In the genomic region with DNA sequence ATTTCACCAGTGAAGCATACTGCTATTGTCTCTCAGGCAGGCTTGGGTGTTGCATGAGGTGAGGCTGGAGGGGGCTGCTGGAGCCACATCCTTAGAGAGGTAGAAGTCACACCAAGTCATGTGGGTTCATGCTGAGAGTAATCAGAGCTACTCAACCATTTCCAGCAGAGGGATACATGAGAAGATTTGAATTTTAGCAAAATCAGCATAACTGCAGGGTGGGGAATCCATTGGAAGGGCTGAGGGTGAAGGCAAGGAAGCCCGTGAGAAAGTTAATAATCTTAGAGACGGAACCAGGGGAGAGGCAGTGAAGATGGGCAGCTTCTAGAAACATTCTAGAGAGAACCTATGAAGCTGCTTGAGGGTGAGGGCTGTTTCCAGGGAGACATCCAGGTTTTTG, we compare ENCODE assay signal across 16 cellular contexts.
DNase-seq lines count a peak whose midpoint lies in the region; ATAC-seq, FAIRE-seq and TF ChIP-seq lines count a peak whose summit lies in the region.
"Had no signal": no experiment of that assay in that cellular context is flagged by ENCODE, and none has a peak within 500 bp of the region (broad histone marks: within the 10 kb centered on the region; RNA-seq: fewer than 3 reads in every experiment).

No MANE protein-coding gene starts in this region.

- no peak for TF ChIP-seq CTCF in HepG2 (CRISPR knock-in tag; IDR thresholded peaks at IDR 0.05)
- no peak for TF ChIP-seq CTCF in right lobe of liver (IDR thresholded peaks at IDR 0.05)
- no peak for TF ChIP-seq CTCF in hepatocyte (IDR thresholded peaks at IDR 0.05; ENCODE audit: poor library complexity)
- no peak for TF ChIP-seq CTCF in smooth muscle cell (IDR thresholded peaks at IDR 0.05; ENCODE audit: borderline replicate concordance, insufficient read depth, poor library complexity, severe bottlenecking)

- no peaks in the 10 kb centered on the region for H4K20me1 ChIP-seq in HepG2 (ENCODE audit: insufficient read depth, low read length)
- H4K20me1 ChIP-seq in hepatocyte (ENCODE audit: insufficient read depth, poor library complexity, severe bottlenecking), result no peaks in the 10 kb centered on the region
- no peaks in the 10 kb centered on the region for H4K20me1 ChIP-seq in smooth muscle cell (ENCODE audit: low read depth)

- H3K4me2 ChIP-seq in HepG2 (ENCODE audit: low read depth, low read length), result no peak overlapping the region
- H3K4me2 ChIP-seq in hepatocyte, result no peak overlapping the region
- no peak overlapping the region for H3K4me2 ChIP-seq in smooth muscle cell
- H3K4me2 ChIP-seq: GM23338 had no signal

- ATAC-seq in HepG2 (no peak), right lobe of liver (no peak)
- ATAC-seq: GM23338 had no signal

- POLR2A ChIA-PET in HepG2 (lab: Yijun Ruan, JAX), result no interaction called here

- H3K4me1 ChIP-seq in HepG2 (ENCODE audit: insufficient read depth, low read length) (no peaks in the 10 kb centered on the region), right lobe of liver (no peaks in the 10 kb centered on the region), hepatocyte (ENCODE audit: insufficient read depth) (no peaks in the 10 kb centered on the region), smooth muscle cell (ENCODE audit: low read depth) (no peaks in the 10 kb centered on the region)
- H3K4me1 ChIP-seq: HAP-1 had no signal

- H3K36me3 ChIP-seq in HepG2 (replicated peaks in 1 of 2; ENCODE audit: control insufficient read depth in 1 of 2, insufficient read depth in 2 of 2, low read length in 2 of 2), result no peaks in the 10 kb centered on the region
- no peaks in the 10 kb centered on the region for H3K36me3 ChIP-seq in right lobe of liver
- H3K36me3 ChIP-seq in hepatocyte (replicated peaks; ENCODE audit: insufficient read depth, low read depth), result no peaks in the 10 kb centered on the region
- H3K36me3 ChIP-seq in smooth muscle cell (ENCODE audit: low read depth), result no peaks in the 10 kb centered on the region
- H3K36me3 ChIP-seq: HAP-1 had no signal

- no peaks in the 10 kb centered on the region for H3F3A ChIP-seq in smooth muscle cell (ENCODE audit: low read depth)

- CTCF ChIA-PET in HepG2 (lab: Yijun Ruan, JAX; ENCODE audit: low intra/inter-chr PET ratio, low total read pairs), result no interaction called here

- WGBS in HepG2 (ENCODE audit: low lambda C conversion rate), result 0% methylated on average over 2 of the region's 2 CpGs
- WGBS in right lobe of liver (ENCODE audit: insufficient coverage, low coverage, low lambda C conversion rate, missing lambda C conversion rate), result 56% methylated on average over 2 of the region's 2 CpGs
- WGBS in hepatocyte (ENCODE audit: low lambda C conversion rate, missing lambda C conversion rate), result 89% methylated on average over 2 of the region's 2 CpGs
- 85% methylated on average over 2 of the region's 2 CpGs for WGBS in smooth muscle cell (ENCODE audit: low lambda C conversion rate)

- TF ChIP-seq POLR2A in HepG2 (IDR thresholded peaks at IDR 0.05; ENCODE audit: insufficient read depth in 1 of 2, low read depth in 2 of 2, low read length in 2 of 2) (no peak), right lobe of liver (IDR thresholded peaks at IDR 0.05) (no peak)

- H3K9ac ChIP-seq in HepG2 (ENCODE audit: insufficient read depth, low read depth, low read length) (no peak overlapping the region), smooth muscle cell (ENCODE audit: low read depth) (no peak overlapping the region)

- no peaks in the 10 kb centered on the region; a peak in 1 of 5 replicates for H3K27me3 ChIP-seq in HepG2 (ENCODE audit: control insufficient read depth in 1 of 2, insufficient read depth in 2 of 2, low read length in 2 of 2)
- H3K27me3 ChIP-seq in right lobe of liver, result no peaks in the 10 kb centered on the region
- no peaks in the 10 kb centered on the region for H3K27me3 ChIP-seq in hepatocyte
- no peaks in the 10 kb centered on the region for H3K27me3 ChIP-seq in smooth muscle cell (ENCODE audit: low read depth)

- intact Hi-C loops in HepG2 (cut with micrococcal nuclease; ENCODE audit: unreplicated experiment), result no loop called here
- intact Hi-C loops in right lobe of liver (cut with DNase I), result no loop called here

- FAIRE-seq in HepG2 (lab: Jason Lieb, UNC), result no peak
- FAIRE-seq: G401.6, GM12891 had no signal

- in situ Hi-C loops in HepG2 (cut with HindIII; ENCODE audit: extremely low pct_ligation_motif_present, low pct_unique_long_range_greater_than_20kb), result no loop called here

- DNase-seq in HepG2 (ENCODE audit: low spot score) (no peak), right lobe of liver (no peak), NCI-H69 (lab: John Stamatoyannopoulos, UW) (peak; percentile 66), left kidney (ENCODE audit: low read depth, low spot score) (peak; percentile 12), hepatocyte (ENCODE audit: low spot score) (no peak), smooth muscle cell (lab: John Stamatoyannopoulos, UW; ENCODE audit: unreplicated experiment) (no peak), H4 (ENCODE audit: low spot score) (no peak)
- DNase-seq: C1 segment of cervical spinal cord; Calu3; CD4-positive, alpha-beta T cell; DMS 273 treated with DMSO at 0.1 percent for 48 hours; EL had no signal

- H3K9me2 ChIP-seq in hepatocyte (replicated peaks; ENCODE audit: insufficient read depth), result no peaks in the 10 kb centered on the region

- no peak overlapping the region for H3K27ac ChIP-seq in HepG2 (ENCODE audit: extremely low read length, insufficient read depth, low read length)
- H3K27ac ChIP-seq in right lobe of liver, result no peak overlapping the region
- no peak overlapping the region for H3K27ac ChIP-seq in hepatocyte
- no peak overlapping the region for H3K27ac ChIP-seq in smooth muscle cell (ENCODE audit: low read depth)

- H2AFZ ChIP-seq in HepG2 (ENCODE audit: low read length) (no peak overlapping the region), hepatocyte (no peak overlapping the region), smooth muscle cell (ENCODE audit: low read depth) (no peak overlapping the region)
- H2AFZ ChIP-seq: GM23338 had no signal

- no TSS peak for BruUV-seq in HepG2 (replicated peaks; lab: Mats Ljungman, UMichigan)

- TF ChIP-seq EP300 in HepG2 (IDR thresholded peaks at IDR 0.05; ENCODE audit: low read depth in 2 of 2, low read length in 2 of 2) (no peak), HepG2 (CRISPR knock-in tag; IDR thresholded peaks at IDR 0.05; ENCODE audit: borderline replicate concordance) (no peak)

- no peaks in the 10 kb centered on the region for H3K79me2 ChIP-seq in HepG2 (ENCODE audit: insufficient read depth, low read length)
- H3K79me2 ChIP-seq in hepatocyte, result no peaks in the 10 kb centered on the region
- no peaks in the 10 kb centered on the region for H3K79me2 ChIP-seq in smooth muscle cell (ENCODE audit: low read depth)

- H3K9me3 ChIP-seq in HepG2 (ENCODE audit: low read length) (peaks cover 85% of the 10 kb centered on the region), right lobe of liver (no peaks in the 10 kb centered on the region), hepatocyte (ENCODE audit: low read depth) (peaks cover 3% of the 10 kb centered on the region), smooth muscle cell (replicated peaks; ENCODE audit: low read depth) (peaks cover 9% of the 10 kb centered on the region)

- H3K4me3 ChIP-seq in HepG2 (replicated peaks in 1 of 3; ENCODE audit: insufficient read depth in 1 of 3, low read depth in 2 of 3, low read length in 3 of 3) (no peak overlapping the region), right lobe of liver (no peak overlapping the region), hepatocyte (no peak overlapping the region), smooth muscle cell (no peak overlapping the region)
- H3K4me3 ChIP-seq: GM23338, HAP-1 had no signal

- no peak for TF ChIP-seq RAD21 in HepG2 (CRISPR knock-in tag; IDR thresholded peaks at IDR 0.05)

TF ChIP-seq in HepG2, 621 proteins besides CTCF, POLR2A, EP300 and RAD21:
- peak; percentile 57 for TF ChIP-seq MAFF (IDR thresholded peaks at IDR 0.05; ENCODE audit: low read depth, low read length)
- TF ChIP-seq, protein P1, sequence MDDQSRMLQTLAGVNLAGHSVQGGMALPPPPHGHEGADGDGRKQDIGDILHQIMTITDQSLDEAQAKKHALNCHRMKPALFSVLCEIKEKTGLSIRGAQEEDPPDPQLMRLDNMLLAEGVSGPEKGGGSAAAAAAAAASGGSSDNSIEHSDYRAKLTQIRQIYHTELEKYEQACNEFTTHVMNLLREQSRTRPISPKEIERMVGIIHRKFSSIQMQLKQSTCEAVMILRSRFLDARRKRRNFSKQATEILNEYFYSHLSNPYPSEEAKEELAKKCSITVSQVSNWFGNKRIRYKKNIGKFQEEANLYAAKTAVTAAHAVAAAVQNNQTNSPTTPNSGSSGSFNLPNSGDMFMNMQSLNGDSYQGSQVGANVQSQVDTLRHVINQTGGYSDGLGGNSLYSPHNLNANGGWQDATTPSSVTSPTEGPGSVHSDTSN (CRISPR knock-in tag; IDR thresholded peaks at IDR 0.05; ENCODE audit: borderline replicate concordance), result no peak
- TF ChIP-seq MAFK (conservative IDR thresholded peaks at IDR 0.05 in 1 of 2, IDR thresholded peaks at IDR 0.05 in 1 of 2; ENCODE audit: low read length in 2 of 2), result peak; percentile 60 to 66; a peak in 3 of 4 replicates

Comparison
In these comparisons a context has a peak if more than half of its experiments do, and no peak if none do; other contexts are left out.
1. DNase-seq: peak in NCI-H69 (single experiment) and left kidney (single experiment); none in HepG2 (single experiment), right lobe of liver (0 of 3), hepatocyte (single experiment), smooth muscle cell (single experiment) and H4 (single experiment).